In the genomic region with DNA sequence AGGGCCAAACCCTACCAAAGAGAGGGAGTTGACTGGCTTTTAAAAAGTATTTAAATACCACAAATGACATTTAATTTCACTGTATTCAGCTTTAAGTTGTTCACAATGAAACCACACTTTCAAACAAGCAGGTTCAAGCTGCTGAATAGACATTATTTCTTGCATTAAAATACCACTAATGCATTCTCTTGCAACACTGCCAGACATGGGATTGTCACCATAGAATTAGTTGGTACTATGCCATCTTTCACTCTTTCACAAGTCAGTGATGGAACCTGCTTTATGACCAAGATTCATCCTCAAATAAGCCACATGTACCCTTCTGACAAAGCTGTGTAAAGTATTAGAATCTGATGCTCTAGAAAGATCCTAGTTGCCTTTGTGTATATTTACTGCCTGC, we compare ENCODE assay signal across 19 cellular contexts.
A peak's percentile ranks its signal among the peaks of the same experiment; 100 is the strongest.
DNase-seq lines count a peak whose midpoint lies in the region; FAIRE-seq and TF ChIP-seq lines count a peak whose summit lies in the region.
"Had no signal": no experiment of that assay in that cellular context is flagged by ENCODE, and none has a peak within 500 bp of the region (broad histone marks: within the 10 kb centered on the region; RNA-seq: fewer than 3 reads in every experiment).

No MANE protein-coding gene starts in this region.

- no peaks in the 10 kb centered on the region for H3K27me3 Mint-ChIP-seq in astrocyte (ENCODE audit: low read depth, unreplicated experiment)
- peaks cover 0 to 3% of the 10 kb centered on the region in 2 donors for H3K27me3 Mint-ChIP-seq in CD8-positive, alpha-beta memory T cell
- H3K27me3 Mint-ChIP-seq: activated CD8-positive, alpha-beta T cell treated with anti-CD3 and anti-CD28 coated beads for 36 hours; natural killer cell treated with Interleukin-12 subunit alpha and Interleukin-12 subunit beta and Interleukin-15 and Interleukin-18, amount 100 ng/mL, for 72 hours had no signal

- peak overlapping the region; percentile 63 for H3K4me2 ChIP-seq in astrocyte (ENCODE audit: low read length)
- H3K4me2 ChIP-seq: BLaER1 had no signal

- TF ChIP-seq CTCF in astrocyte (IDR thresholded peaks at IDR 0.05; ENCODE audit: insufficient read depth, low read depth, low read length): no peak
- no peak for TF ChIP-seq CTCF in uterus (IDR thresholded peaks at IDR 0.05)

- no peak for FAIRE-seq in astrocyte (lab: Jason Lieb, UNC)

- H3K4me3 Mint-ChIP-seq in astrocyte (ENCODE audit: unreplicated experiment): no peak overlapping the region
- H3K4me3 Mint-ChIP-seq in CD8-positive, alpha-beta memory T cell: no peak overlapping the region
- H3K4me3 Mint-ChIP-seq: activated CD8-positive, alpha-beta T cell treated with anti-CD3 and anti-CD28 coated beads for 36 hours; activated T-helper 1 cell treated with anti-CD3 and anti-CD28 coated beads, Interleukin-12 subunit alpha, Interleukin-12 subunit beta, Interleukin-2, Interleukin-4 antibody, amounts not matched to agents 30 ng/mL and 10 ng/mL and 1 ng/mL, durations not matched to agents 14 hours and 24 hours and 36 hours; immature natural killer cell; natural killer cell treated with Interleukin-12 subunit alpha and Interleukin-12 subunit beta and Interleukin-15 and Interleukin-18, amount 100 ng/mL, for 72 hours had no signal

- no peak overlapping the region for H2AFZ ChIP-seq in astrocyte (ENCODE audit: low read depth, low read length)

- H3K27ac ChIP-seq in astrocyte (ENCODE audit: low read depth, low read length) (peak overlapping the region; percentile 77), mesodermal cell (ENCODE audit: low read depth, low read length, severe bottlenecking) (peak overlapping the region; percentile 24), uterus (peak overlapping the region; percentile 71 to 95), SJCRH30 (no peak overlapping the region)
- H3K27ac ChIP-seq in CD8-positive, alpha-beta memory T cell (ENCODE audit: low read depth, low read length): no peak overlapping the region
- H3K27ac ChIP-seq: BLaER1, lower lobe of right lung had no signal

- DNase-seq in NCI-H446 (lab: John Stamatoyannopoulos, UW): peak; percentile 59 to 62
- DNase-seq in astrocyte (ENCODE audit: low read depth): no peak
- no peak for DNase-seq in uterus
- no peak for DNase-seq in CD8-positive, alpha-beta memory T cell
- no peak for DNase-seq in stimulated activated naive CD4-positive, alpha-beta T cell (lab: John Stamatoyannopoulos, UW)
- no peak for DNase-seq in SJCRH30
- DNase-seq: activated CD8-positive, alpha-beta T cell treated with anti-CD3 and anti-CD28 coated beads for 36 hours; cortex of kidney; immature natural killer cell; lower lobe of right lung; NCI-H2029; NCI-H526; OCI-M1; retina had no signal

- H3K79me2 ChIP-seq in astrocyte (ENCODE audit: insufficient read depth, low read length): no peaks in the 10 kb centered on the region

- no peak for TF ChIP-seq POLR2A in uterus (IDR thresholded peaks at IDR 0.05)

- H3K9me3 Mint-ChIP-seq in astrocyte (ENCODE audit: unreplicated experiment): no peaks in the 10 kb centered on the region
- H3K9me3 Mint-ChIP-seq in CD8-positive, alpha-beta memory T cell: no peaks in the 10 kb centered on the region
- H3K9me3 Mint-ChIP-seq: activated CD8-positive, alpha-beta T cell treated with anti-CD3 and anti-CD28 coated beads for 36 hours; activated T-helper 1 cell treated with anti-CD3 and anti-CD28 coated beads, Interleukin-12 subunit alpha, Interleukin-12 subunit beta, Interleukin-2, Interleukin-4 antibody, amounts not matched to agents 30 ng/mL and 10 ng/mL and 1 ng/mL, durations not matched to agents 14 hours and 24 hours and 36 hours; natural killer cell treated with Interleukin-12 subunit alpha and Interleukin-12 subunit beta and Interleukin-15 and Interleukin-18, amount 100 ng/mL, for 72 hours had no signal

- peak overlapping the region; percentile 7 for H3K9ac ChIP-seq in astrocyte (ENCODE audit: low read length)
- H3K9ac ChIP-seq: BLaER1 had no signal

- H3K36me3 ChIP-seq in astrocyte (ENCODE audit: insufficient read depth, low read length): no peaks in the 10 kb centered on the region
- peaks cover 3% of the 10 kb centered on the region for H3K36me3 ChIP-seq in mesodermal cell (ENCODE audit: control insufficient read depth, insufficient read depth, low read length)
- no peaks in the 10 kb centered on the region for H3K36me3 ChIP-seq in uterus
- H3K36me3 ChIP-seq in CD8-positive, alpha-beta memory T cell (ENCODE audit: insufficient read depth, low read length): no peaks in the 10 kb centered on the region
- no peaks in the 10 kb centered on the region for H3K36me3 ChIP-seq in SJCRH30
- H3K36me3 ChIP-seq: lower lobe of right lung, MG63 had no signal

- peaks cover 2% of the 10 kb centered on the region for H3K36me3 Mint-ChIP-seq in astrocyte (ENCODE audit: low read depth, unreplicated experiment)
- H3K36me3 Mint-ChIP-seq in CD8-positive, alpha-beta memory T cell: no peaks in the 10 kb centered on the region
- H3K36me3 Mint-ChIP-seq: immature natural killer cell; natural killer cell treated with Interleukin-12 subunit alpha and Interleukin-12 subunit beta and Interleukin-15 and Interleukin-18, amount 100 ng/mL, for 72 hours had no signal

- no peaks in the 10 kb centered on the region for H3K9me3 ChIP-seq in astrocyte (ENCODE audit: insufficient read depth, low read depth, low read length)
- no peaks in the 10 kb centered on the region for H3K9me3 ChIP-seq in mesodermal cell (ENCODE audit: control insufficient read depth, low read length)
- H3K9me3 ChIP-seq in uterus: no peaks in the 10 kb centered on the region
- H3K9me3 ChIP-seq in CD8-positive, alpha-beta memory T cell (ENCODE audit: low read length): no peaks in the 10 kb centered on the region
- peaks cover under 1% of the 10 kb centered on the region; the same call in 1 of the 2 replicates for H3K9me3 ChIP-seq in SJCRH30 (replicated peaks)
- H3K9me3 ChIP-seq: BLaER1, lower lobe of right lung, MG63 had no signal

- no peaks in the 10 kb centered on the region for H4K20me1 ChIP-seq in astrocyte (ENCODE audit: insufficient read depth, low read length)
- H4K20me1 ChIP-seq: BLaER1 had no signal

- H3K4me1 ChIP-seq in astrocyte (ENCODE audit: insufficient read depth, low read length) (peaks cover 26% of the 10 kb centered on the region), mesodermal cell (ENCODE audit: control insufficient read depth, insufficient read depth, low read length, poor library complexity, severe bottlenecking) (peaks cover 18% of the 10 kb centered on the region), uterus (peaks cover 5 to 13% of the 10 kb centered on the region in 2 donors), SJCRH30 (no peaks in the 10 kb centered on the region)
- H3K4me1 ChIP-seq in CD8-positive, alpha-beta memory T cell (ENCODE audit: insufficient read depth, low read length): no peaks in the 10 kb centered on the region
- H3K4me1 ChIP-seq: BLaER1, lower lobe of right lung had no signal

- H3K4me1 Mint-ChIP-seq in astrocyte (ENCODE audit: low read depth, unreplicated experiment): peaks cover 32% of the 10 kb centered on the region
- no peaks in the 10 kb centered on the region for H3K4me1 Mint-ChIP-seq in CD8-positive, alpha-beta memory T cell
- H3K4me1 Mint-ChIP-seq: immature natural killer cell had no signal

- intact Hi-C loops in uterus (cut with DNase I; ENCODE audit: low total_unique reads): no loop called here

- H3K27me3 ChIP-seq in astrocyte (ENCODE audit: insufficient read depth, low read length) (no peaks in the 10 kb centered on the region), uterus (no peaks in the 10 kb centered on the region), SJCRH30 (no peaks in the 10 kb centered on the region)
- H3K27me3 ChIP-seq in CD8-positive, alpha-beta memory T cell (ENCODE audit: insufficient read depth, low read length, poor library complexity, severe bottlenecking): no peaks in the 10 kb centered on the region
- H3K27me3 ChIP-seq: BLaER1, MG63 had no signal

- H3K4me3 ChIP-seq in astrocyte (ENCODE audit: insufficient read depth, low read depth, low read length) (no peak overlapping the region), mesodermal cell (ENCODE audit: extremely low read depth, insufficient read depth, low read length, poor library complexity, severe bottlenecking) (no peak overlapping the region), uterus (no peak overlapping the region), SJCRH30 (no peak overlapping the region)
- H3K4me3 ChIP-seq in CD8-positive, alpha-beta memory T cell (ENCODE audit: low read length): no peak overlapping the region
- H3K4me3 ChIP-seq: BLaER1, lower lobe of right lung, MG63 had no signal

- H3K27ac Mint-ChIP-seq in astrocyte (ENCODE audit: unreplicated experiment): peak overlapping the region; percentile 58
- no peak overlapping the region for H3K27ac Mint-ChIP-seq in CD8-positive, alpha-beta memory T cell
- H3K27ac Mint-ChIP-seq: activated CD8-positive, alpha-beta T cell treated with anti-CD3 and anti-CD28 coated beads for 36 hours; activated T-helper 1 cell treated with anti-CD3 and anti-CD28 coated beads, Interleukin-12 subunit alpha, Interleukin-12 subunit beta, Interleukin-2, Interleukin-4 antibody, amounts not matched to agents 30 ng/mL and 10 ng/mL and 1 ng/mL, durations not matched to agents 14 hours and 24 hours and 36 hours; immature natural killer cell; natural killer cell treated with Interleukin-12 subunit alpha and Interleukin-12 subunit beta and Interleukin-15 and Interleukin-18, amount 100 ng/mL, for 72 hours had no signal

- POLR2A ChIA-PET in CD8-positive, alpha-beta memory T cell (lab: Charles Lee): no interaction called here

- CTCF ChIA-PET in CD8-positive, alpha-beta memory T cell (lab: Charles Lee): no interaction called here

Comparison
In these comparisons a context has a peak if more than half of its experiments do, and no peak if none do; other contexts are left out.
1. DNase-seq: peak in NCI-H446 (2 of 2); none in astrocyte (single experiment), uterus (0 of 2), CD8-positive, alpha-beta memory T cell (0 of 5), stimulated activated naive CD4-positive, alpha-beta T cell (0 of 6) and SJCRH30 (0 of 2).
2. H3K27ac ChIP-seq: peak in astrocyte (single experiment), mesodermal cell (single experiment) and uterus (2 of 2); none in CD8-positive, alpha-beta memory T cell (single experiment) and SJCRH30 (single experiment).